In genomic region chr5:68343421-68343826, GRCh38 we compare ENCODE assay signal across 8 cellular contexts.
DNase-seq lines count a peak whose midpoint lies in the region; ATAC-seq, FAIRE-seq and TF ChIP-seq lines count a peak whose summit lies in the region.

No MANE protein-coding gene starts in this region.

- TF ChIP-seq CTCF in RWPE1 (conservative IDR thresholded peaks at IDR 0.05; ENCODE audit: low read depth) (no peak), fibroblast of mammary gland (conservative IDR thresholded peaks at IDR 0.05; ENCODE audit: control insufficient read depth, insufficient read depth, low read depth, low read length) (no peak), progenitor cell of endocrine pancreas (IDR thresholded peaks at IDR 0.05; ENCODE audit: unreplicated experiment) (no peak)

- H3K36me3 Mint-ChIP-seq in progenitor cell of endocrine pancreas (ENCODE audit: insufficient read depth): no peaks in the 10 kb centered on the region

- no peaks in the 10 kb centered on the region for H3K9me3 ChIP-seq in small intestine (ENCODE audit: control insufficient read depth, low read depth)

- no peaks in the 10 kb centered on the region for H3K27me3 Mint-ChIP-seq in progenitor cell of endocrine pancreas

- no peaks in the 10 kb centered on the region for H3K4me1 Mint-ChIP-seq in progenitor cell of endocrine pancreas (ENCODE audit: low read depth)

- peak overlapping the region; percentile 90 for H3K27ac ChIP-seq in RWPE1
- H3K27ac ChIP-seq in small intestine (ENCODE audit: low read depth in 1 of 2, low read length in 1 of 2): peak overlapping the region in 1 of 2 donors; percentile 3

- POLR2A ChIA-PET in RWPE1 (lab: Yijun Ruan, JAX; ENCODE audit: low non-redundant PET): interaction anchor here (0.7 kb wide), 1 partner anchor 26 kb away, joined by 4 read pairs; no protein-coding TSS in a partner anchor

- H3K4me3 Mint-ChIP-seq in progenitor cell of endocrine pancreas (ENCODE audit: low read depth): no peak overlapping the region

- CTCF ChIA-PET in RWPE1 (lab: Yijun Ruan, JAX): interaction anchor here (1.5 kb wide), 1 partner anchor 11 kb away, joined by 5 read pairs; no protein-coding TSS in a partner anchor

- 57 to 71% (median 66%) methylated on average over 5 of the region's 5 CpGs for WGBS in small intestine, 3 donors

- FAIRE-seq in small intestine (lab: Jason Lieb, UNC): no peak

- H3K4me3 ChIP-seq in fibroblast of mammary gland (ENCODE audit: control insufficient read depth, low read depth, low read length) (no peak overlapping the region), small intestine (ENCODE audit: low read depth in 1 of 2, low read length in 2 of 2) (no peak overlapping the region)

- DNase-seq in HCEC 1CT: peak; percentile 75
- peak; percentile 96 for DNase-seq in RWPE1 (ENCODE audit: low spot score)
- peak; percentile 94 for DNase-seq in fibroblast of mammary gland (ENCODE audit: low read depth)
- peak; percentile 88 for DNase-seq in small intestine
- DNase-seq in progenitor cell of endocrine pancreas (ENCODE audit: low spot score, unreplicated experiment): no peak
- DNase-seq in foreskin melanocyte: no peak
- no peak for DNase-seq in cortex of kidney (lab: John Stamatoyannopoulos, UW)

- no peak for TF ChIP-seq POLR2A in GM18505 (IDR thresholded peaks at IDR 0.05; ENCODE audit: borderline replicate concordance, extremely low read depth, insufficient read depth, insufficient read length)

- no peaks in the 10 kb centered on the region for H3K27me3 ChIP-seq in small intestine (ENCODE audit: control insufficient read depth in 2 of 2, insufficient read depth in 2 of 2, low read length in 2 of 2)

- ATAC-seq in GM18505 (IDR thresholded peaks at IDR 0.05; ENCODE audit: unreplicated experiment): peak; percentile 59

- peaks cover 6 to 14% of the 10 kb centered on the region in 2 donors for H3K4me1 ChIP-seq in small intestine (ENCODE audit: control insufficient read depth in 2 of 2, insufficient read depth in 1 of 2, low read depth in 1 of 2, low read length in 1 of 2)

- peaks cover 13% of the 10 kb centered on the region for H3K9me3 Mint-ChIP-seq in progenitor cell of endocrine pancreas (ENCODE audit: low read depth)

- no peaks in the 10 kb centered on the region for H3K36me3 ChIP-seq in small intestine (ENCODE audit: control insufficient read depth in 2 of 2, insufficient read depth in 2 of 2, low read length in 2 of 2)

- no peak overlapping the region for H3K27ac Mint-ChIP-seq in progenitor cell of endocrine pancreas

Comparison
In these comparisons a context has a peak if more than half of its experiments do, and no peak if none do; other contexts are left out.
1. DNase-seq: peak in HCEC 1CT (single experiment), RWPE1 (single experiment), fibroblast of mammary gland (single experiment) and small intestine (single experiment); none in progenitor cell of endocrine pancreas (single experiment), foreskin melanocyte (single experiment) and cortex of kidney (single experiment).